In the genomic region with DNA sequence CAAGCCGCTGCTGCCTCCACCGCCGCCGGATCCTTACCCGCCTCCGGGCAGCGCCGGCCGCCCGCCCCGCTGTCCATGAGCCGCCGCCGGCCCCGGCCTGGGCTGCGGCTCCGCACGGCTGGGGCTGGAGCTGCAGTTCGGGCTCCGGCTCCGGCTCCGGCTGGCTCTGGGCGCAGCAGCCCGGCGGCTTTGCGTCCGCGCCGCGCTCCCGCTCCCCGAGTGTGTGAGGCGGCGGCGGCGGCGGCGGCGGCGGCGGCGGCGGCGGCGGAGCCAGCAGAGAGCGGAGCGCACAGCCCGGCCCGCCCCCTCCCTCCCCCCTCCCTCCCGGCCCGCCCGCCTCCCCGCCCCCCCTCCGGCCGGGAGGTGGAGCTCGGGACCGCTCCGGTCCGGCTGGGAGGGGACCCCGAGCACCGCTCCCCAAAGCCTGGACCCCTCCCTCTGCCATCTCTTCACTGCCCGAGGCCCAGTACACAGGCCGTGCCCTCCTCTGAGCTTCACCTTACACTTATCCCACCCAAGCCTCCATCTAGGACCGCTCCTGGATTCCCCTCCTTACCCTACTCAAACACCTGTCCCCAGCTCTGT, we compare ENCODE assay signal across 8 cellular contexts. TPM values are rescaled to one million over a fixed set of nuclear protein-coding genes. Genes with fewer than 3 reads are reported as not detected.
A peak's percentile ranks its signal among the peaks of the same experiment; 100 is the strongest.
DNase-seq lines count a peak whose midpoint lies in the region; ATAC-seq and TF ChIP-seq lines count a peak whose summit lies in the region.

PCDH1 (minus strand) TSS at position 225 of the 585 bp plus-strand sequence; CDS start at position 77, 148 bp downstream.

- H3K4me3 Mint-ChIP-seq in T-helper 1 cell treated with Interleukin-12 subunit alpha and Interleukin-12 subunit beta and Interleukin-4 antibody, amounts not matched to agents 30 μg/mL and 1 μg/mL, for 36 hours, result peak within 1 kb of the TSS; percentile 76

- under 1% methylated on average over 64 of the region's 64 CpGs for WGBS in liver

- peak within 1 kb of the TSS; percentile 82 for H3K4me3 ChIP-seq in duodenal mucosa (ENCODE audit: low read depth in 1 of 2, low read length in 2 of 2)
- peak within 1 kb of the TSS; percentile 74 to 84 (median 78) for H3K4me3 ChIP-seq in liver (ENCODE audit: low read depth in 1 of 3, low read length in 3 of 3)

- TF ChIP-seq CTCF in liver (IDR thresholded peaks at IDR 0.05; ENCODE audit: low read depth, low read length, missing input control) (no peak), GM13976 (IDR thresholded peaks at IDR 0.05; ENCODE audit: borderline replicate concordance, control extremely low read depth, extremely low read depth, insufficient read depth, missing control alignments) (no peak)

- H3K4me1 ChIP-seq in duodenal mucosa (ENCODE audit: control insufficient read depth in 1 of 2, insufficient read depth in 2 of 2, low read length in 2 of 2) (peaks cover 21 to 34% of the 10 kb centered on the region in 2 donors), liver (ENCODE audit: control insufficient read depth in 4 of 4, insufficient read depth in 4 of 4, low read length in 3 of 4) (peaks cover 8 to 36% (median 30%) of the 10 kb centered on the region in 4 donors)

- no peak for ATAC-seq in GM19328 (IDR thresholded peaks at IDR 0.05; ENCODE audit: unreplicated experiment)

- in situ Hi-C loops in GM13976 (cut with MboI; ENCODE audit: low sequenced_read_pairs, unreplicated experiment), result loop anchor here (10.0 kb wide), 1 partner anchor 183 kb away; no protein-coding TSS in a partner anchor

- peak within 1 kb of the TSS; percentile 86 for H3K27ac ChIP-seq in duodenal mucosa (ENCODE audit: low read depth, low read length)
- peak within 1 kb of the TSS; percentile 83 to 89 for H3K27ac ChIP-seq in liver (ENCODE audit: low read depth in 1 of 2, low read length in 2 of 2)

- peaks cover 83% of the 10 kb centered on the region for H3K27me3 Mint-ChIP-seq in T-helper 1 cell treated with Interleukin-12 subunit alpha and Interleukin-12 subunit beta and Interleukin-4 antibody, amounts not matched to agents 30 μg/mL and 1 μg/mL, for 36 hours (ENCODE audit: low read depth)

- peak within 1 kb of the TSS; percentile 90 to 91 for H3K9ac ChIP-seq in duodenal mucosa (ENCODE audit: low read depth in 1 of 2, low read length in 2 of 2)
- H3K9ac ChIP-seq in liver (ENCODE audit: low read depth in 1 of 2, low read length in 2 of 2), result peak within 1 kb of the TSS; percentile 39 to 45

- H3K36me3 ChIP-seq in duodenal mucosa (ENCODE audit: control insufficient read depth in 1 of 2, insufficient read depth in 2 of 2, low read length in 2 of 2) (no peaks in the 10 kb centered on the region), liver (ENCODE audit: control insufficient read depth in 4 of 4, insufficient read depth in 3 of 4, low read depth in 1 of 4, low read length in 3 of 4) (no peaks in the 10 kb centered on the region)

- H3K9me3 Mint-ChIP-seq in T-helper 1 cell treated with Interleukin-12 subunit alpha and Interleukin-12 subunit beta and Interleukin-4 antibody, amounts not matched to agents 30 μg/mL and 1 μg/mL, for 36 hours, result no peaks in the 10 kb centered on the region

- H3K36me3 Mint-ChIP-seq in T-helper 1 cell treated with Interleukin-12 subunit alpha and Interleukin-12 subunit beta and Interleukin-4 antibody, amounts not matched to agents 30 μg/mL and 1 μg/mL, for 36 hours (ENCODE audit: low read depth), result no peaks in the 10 kb centered on the region

- peak; percentile 32 for DNase-seq in activated CD8-positive, alpha-beta memory T cell treated with anti-CD3 and anti-CD28 coated beads, Interleukin-2, amount 50 U/mL, for 4 hours
- no peak for DNase-seq in activated CD8-positive, alpha-beta memory T cell treated with anti-CD3 and anti-CD28 coated beads for 24 hours
- peak; percentile 26 for DNase-seq in stimulated activated naive CD4-positive, alpha-beta T cell treated with Interleukin-2 at 50 U/mL for 16 hours (lab: John Stamatoyannopoulos, UW)
- DNase-seq in GM13976 (ENCODE audit: low spot score), result no peak

- no peaks in the 10 kb centered on the region for H3K9me3 ChIP-seq in duodenal mucosa (ENCODE audit: control insufficient read depth in 1 of 2, low read length in 2 of 2)
- no peaks in the 10 kb centered on the region for H3K9me3 ChIP-seq in liver (ENCODE audit: control insufficient read depth in 4 of 4, low read length in 3 of 4)

- H3K27ac Mint-ChIP-seq in T-helper 1 cell treated with Interleukin-12 subunit alpha and Interleukin-12 subunit beta and Interleukin-4 antibody, amounts not matched to agents 30 μg/mL and 1 μg/mL, for 36 hours, result peak within 1 kb of the TSS; percentile 22

- peaks cover 21% of the 10 kb centered on the region for H3K4me1 Mint-ChIP-seq in T-helper 1 cell treated with Interleukin-12 subunit alpha and Interleukin-12 subunit beta and Interleukin-4 antibody, amounts not matched to agents 30 μg/mL and 1 μg/mL, for 36 hours (ENCODE audit: low read depth)

- TF ChIP-seq RAD21 in liver (IDR thresholded peaks at IDR 0.05), result no peak

- H3K27me3 ChIP-seq in duodenal mucosa (ENCODE audit: control insufficient read depth in 1 of 2, insufficient read depth in 2 of 2, low read length in 2 of 2) (peaks cover 17 to 27% of the 10 kb centered on the region in 2 donors), liver (ENCODE audit: control insufficient read depth in 4 of 4, insufficient read depth in 4 of 4, low read length in 3 of 4) (peaks cover 0 to 12% (median 6%) of the 10 kb centered on the region in 4 donors)

TF ChIP-seq in liver, 16 proteins besides CTCF, POLR2A, EP300 and RAD21:
- TF ChIP-seq FOXA1 (IDR thresholded peaks at IDR 0.05) (no peak), JUND (IDR thresholded peaks at IDR 0.05) (no peak), EGR1 (IDR thresholded peaks at IDR 0.05; ENCODE audit: low read depth in 2 of 2) (no peak), ATF3 (IDR thresholded peaks at IDR 0.05) (no peak), HNF4G (IDR thresholded peaks at IDR 0.05) (no peak), TAF1 (conservative IDR thresholded peaks at IDR 0.05) (no peak), HNF4A (conservative IDR thresholded peaks at IDR 0.05) (no peak), SP1 (IDR thresholded peaks at IDR 0.05) (no peak), GABPA (IDR thresholded peaks at IDR 0.05 in 1 of 2, conservative IDR thresholded peaks at IDR 0.05 in 1 of 2) (no peak), FOXA2 (IDR thresholded peaks at IDR 0.05) (no peak), RXRA (IDR thresholded peaks at IDR 0.05) (no peak), YY1 (IDR thresholded peaks at IDR 0.05) (no peak), NR2F2 (IDR thresholded peaks at IDR 0.05) (no peak)
- TF ChIP-seq, protein P1, sequence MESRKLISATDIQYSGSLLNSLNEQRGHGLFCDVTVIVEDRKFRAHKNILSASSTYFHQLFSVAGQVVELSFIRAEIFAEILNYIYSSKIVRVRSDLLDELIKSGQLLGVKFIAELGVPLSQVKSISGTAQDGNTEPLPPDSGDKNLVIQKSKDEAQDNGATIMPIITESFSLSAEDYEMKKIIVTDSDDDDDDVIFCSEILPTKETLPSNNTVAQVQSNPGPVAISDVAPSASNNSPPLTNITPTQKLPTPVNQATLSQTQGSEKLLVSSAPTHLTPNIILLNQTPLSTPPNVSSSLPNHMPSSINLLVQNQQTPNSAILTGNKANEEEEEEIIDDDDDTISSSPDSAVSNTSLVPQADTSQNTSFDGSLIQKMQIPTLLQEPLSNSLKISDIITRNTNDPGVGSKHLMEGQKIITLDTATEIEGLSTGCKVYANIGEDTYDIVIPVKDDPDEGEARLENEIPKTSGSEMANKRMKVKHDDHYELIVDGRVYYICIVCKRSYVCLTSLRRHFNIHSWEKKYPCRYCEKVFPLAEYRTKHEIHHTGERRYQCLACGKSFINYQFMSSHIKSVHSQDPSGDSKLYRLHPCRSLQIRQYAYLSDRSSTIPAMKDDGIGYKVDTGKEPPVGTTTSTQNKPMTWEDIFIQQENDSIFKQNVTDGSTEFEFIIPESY (IDR thresholded peaks at IDR 0.05), result no peak
- TF ChIP-seq, protein P2, sequence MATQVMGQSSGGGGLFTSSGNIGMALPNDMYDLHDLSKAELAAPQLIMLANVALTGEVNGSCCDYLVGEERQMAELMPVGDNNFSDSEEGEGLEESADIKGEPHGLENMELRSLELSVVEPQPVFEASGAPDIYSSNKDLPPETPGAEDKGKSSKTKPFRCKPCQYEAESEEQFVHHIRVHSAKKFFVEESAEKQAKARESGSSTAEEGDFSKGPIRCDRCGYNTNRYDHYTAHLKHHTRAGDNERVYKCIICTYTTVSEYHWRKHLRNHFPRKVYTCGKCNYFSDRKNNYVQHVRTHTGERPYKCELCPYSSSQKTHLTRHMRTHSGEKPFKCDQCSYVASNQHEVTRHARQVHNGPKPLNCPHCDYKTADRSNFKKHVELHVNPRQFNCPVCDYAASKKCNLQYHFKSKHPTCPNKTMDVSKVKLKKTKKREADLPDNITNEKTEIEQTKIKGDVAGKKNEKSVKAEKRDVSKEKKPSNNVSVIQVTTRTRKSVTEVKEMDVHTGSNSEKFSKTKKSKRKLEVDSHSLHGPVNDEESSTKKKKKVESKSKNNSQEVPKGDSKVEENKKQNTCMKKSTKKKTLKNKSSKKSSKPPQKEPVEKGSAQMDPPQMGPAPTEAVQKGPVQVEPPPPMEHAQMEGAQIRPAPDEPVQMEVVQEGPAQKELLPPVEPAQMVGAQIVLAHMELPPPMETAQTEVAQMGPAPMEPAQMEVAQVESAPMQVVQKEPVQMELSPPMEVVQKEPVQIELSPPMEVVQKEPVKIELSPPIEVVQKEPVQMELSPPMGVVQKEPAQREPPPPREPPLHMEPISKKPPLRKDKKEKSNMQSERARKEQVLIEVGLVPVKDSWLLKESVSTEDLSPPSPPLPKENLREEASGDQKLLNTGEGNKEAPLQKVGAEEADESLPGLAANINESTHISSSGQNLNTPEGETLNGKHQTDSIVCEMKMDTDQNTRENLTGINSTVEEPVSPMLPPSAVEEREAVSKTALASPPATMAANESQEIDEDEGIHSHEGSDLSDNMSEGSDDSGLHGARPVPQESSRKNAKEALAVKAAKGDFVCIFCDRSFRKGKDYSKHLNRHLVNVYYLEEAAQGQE (IDR thresholded peaks at IDR 0.05), result no peak
- TF ChIP-seq, protein P3, sequence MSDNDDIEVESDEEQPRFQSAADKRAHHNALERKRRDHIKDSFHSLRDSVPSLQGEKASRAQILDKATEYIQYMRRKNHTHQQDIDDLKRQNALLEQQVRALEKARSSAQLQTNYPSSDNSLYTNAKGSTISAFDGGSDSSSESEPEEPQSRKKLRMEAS (IDR thresholded peaks at IDR 0.05), result no peak
TF ChIP-seq in liver: peak in this region for 0.

RNA-seq across cellular contexts. Expression of gene PCDH1, which starts in this region (rescaled TPM):
- 10 to 100 TPM in 1 of 2 donors, 1 to 10 TPM in 1; 9.8 to 52.8 TPM for total RNA-seq in liver
- 10 to 100 TPM in 1 of 2 donors, 1 to 10 TPM in 1; 9.3 to 20.1 TPM for polyA plus RNA-seq in liver

Comparison
In these comparisons a context has a peak if more than half of its experiments do, and no peak if none do; other contexts are left out.
1. DNase-seq: peak in activated CD8-positive, alpha-beta memory T cell treated with anti-CD3 and anti-CD28 coated beads, Interleukin-2, amount 50 U/mL, for 4 hours (single experiment) and stimulated activated naive CD4-positive, alpha-beta T cell treated with Interleukin-2 at 50 U/mL for 16 hours (single experiment); none in activated CD8-positive, alpha-beta memory T cell treated with anti-CD3 and anti-CD28 coated beads for 24 hours (single experiment) and GM13976 (single experiment).